In the genomic region with DNA sequence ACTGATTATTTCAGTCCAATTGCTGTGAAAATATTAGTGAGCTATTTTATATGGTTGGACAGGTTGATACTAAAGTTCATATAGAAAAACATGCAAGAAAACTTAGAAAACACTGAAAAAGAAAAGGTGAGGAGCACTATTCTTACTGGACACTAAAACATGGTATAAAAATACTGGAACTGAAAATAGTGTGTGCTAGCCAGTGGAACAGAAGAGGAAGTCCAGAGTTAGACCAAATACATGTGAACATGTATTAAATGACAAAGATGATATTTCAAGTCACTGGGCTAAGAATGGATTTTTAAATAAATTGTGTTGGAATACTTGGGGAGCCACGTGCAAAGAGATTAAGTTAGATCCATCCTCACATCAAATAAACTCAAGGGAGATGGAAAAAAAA, we compare ENCODE assay signal across 1 cellular context.
TF ChIP-seq lines count a peak whose summit lies in the region.

No MANE protein-coding gene starts in this region.

TF ChIP-seq in HepG2, 621 proteins besides CTCF, POLR2A, EP300 and RAD21 (continued from another document):
- no peak for TF ChIP-seq NCOA2 (CRISPR knock-in tag; IDR thresholded peaks at IDR 0.05)
- TF ChIP-seq ARNT2 (CRISPR knock-in tag; IDR thresholded peaks at IDR 0.05; ENCODE audit: low read depth), result no peak
- TF ChIP-seq U2AF1 (optimal IDR thresholded peaks at IDR 0.05; ENCODE audit: low read depth, low read length), result no peak
- no peak for TF ChIP-seq AHDC1 (CRISPR knock-in tag; IDR thresholded peaks at IDR 0.05; ENCODE audit: borderline replicate concordance)
- TF ChIP-seq, protein P1, sequence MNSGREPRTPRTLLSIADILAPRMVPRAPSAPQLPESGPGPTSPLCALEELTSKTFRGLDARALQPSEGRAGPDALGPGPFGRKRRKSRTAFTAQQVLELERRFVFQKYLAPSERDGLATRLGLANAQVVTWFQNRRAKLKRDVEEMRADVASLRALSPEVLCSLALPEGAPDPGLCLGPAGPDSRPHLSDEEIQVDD (CRISPR knock-in tag; IDR thresholded peaks at IDR 0.05; ENCODE audit: borderline replicate concordance), result no peak
- no peak for TF ChIP-seq ARID2 (CRISPR knock-in tag; IDR thresholded peaks at IDR 0.05; ENCODE audit: borderline replicate concordance)
